17 cellular contexts compared by ENCODE assay signal in genomic region chr1:43887748-43888147, GRCh38. TPM values are rescaled to one million over a fixed set of nuclear protein-coding genes. Genes with fewer than 3 reads are reported as not detected.
DNase-seq lines count a peak whose midpoint lies in the region; ATAC-seq, FAIRE-seq and TF ChIP-seq lines count a peak whose summit lies in the region.
"Had no signal": no experiment of that assay in that cellular context is flagged by ENCODE, and none has a peak within 500 bp of the region (broad histone marks: within the 10 kb centered on the region; RNA-seq: fewer than 3 reads in every experiment).

No MANE protein-coding gene starts in this region.

- no peak overlapping the region for H3K4me3 Mint-ChIP-seq in GM23338
- H3K4me3 Mint-ChIP-seq: HFFc6 had no signal

- no peaks in the 10 kb centered on the region for H3K36me3 ChIP-seq in GM23338 (ENCODE audit: insufficient read depth)
- no peaks in the 10 kb centered on the region for H3K36me3 ChIP-seq in bronchial epithelial cell (ENCODE audit: control insufficient read depth, insufficient read depth, low read length)

- no peak overlapping the region for H2AFZ ChIP-seq in GM23338

- no peaks in the 10 kb centered on the region for H3K36me3 Mint-ChIP-seq in GM23338 (ENCODE audit: low read depth)

- H3K4me3 ChIP-seq in GM23338 (no peak overlapping the region), bronchial epithelial cell (ENCODE audit: low read depth, low read length) (no peak overlapping the region)
- H3K4me3 ChIP-seq: SK-N-MC had no signal

- peak; percentile 47 for FAIRE-seq in bronchial epithelial cell (lab: Jason Lieb, UNC)

- peaks cover 32% of the 10 kb centered on the region for H3K4me1 ChIP-seq in GM23338 (ENCODE audit: insufficient read depth)
- H3K4me1 ChIP-seq: Caco-2 had no signal

- H4K20me1 ChIP-seq in GM23338 (replicated peaks; ENCODE audit: insufficient read depth) = no peaks in the 10 kb centered on the region

- peak; percentile 61 for DNase-seq in GM23338 (ENCODE audit: low spot score)
- DNase-seq in M059J (ENCODE audit: low read depth) = peak; percentile 36
- DNase-seq in bronchial epithelial cell (ENCODE audit: low read depth) = no peak
- DNase-seq in left kidney (ENCODE audit: low read depth, low spot score) = peak; percentile 16
- no peak for DNase-seq in anterior cingulate cortex (lab: John Stamatoyannopoulos, UW)
- DNase-seq: AML-193, Caco-2, HFFc6, Kasumi-1, MV-4-11, NCI-H1417 treated with DMSO at 0.1 percent for 48 hours, NCI-H2029 treated with DMSO at 0.1 percent for 48 hours, NCI-H345 had no signal

- 0 out of 2 replicates have a peak overlapping the region, but pooled peaks have one; percentile 7 for H3K4me2 ChIP-seq in GM23338

- H3K9me2 ChIP-seq in GM23338 (ENCODE audit: insufficient read depth) = peaks cover 12% of the 10 kb centered on the region

- no peak overlapping the region for H3K27ac Mint-ChIP-seq in GM23338
- H3K27ac Mint-ChIP-seq: HFFc6 had no signal

- H3K9me3 Mint-ChIP-seq in GM23338 = no peaks in the 10 kb centered on the region; the same call in 2 of the 3 replicates
- H3K9me3 Mint-ChIP-seq: HFFc6 had no signal

- peaks cover 2% of the 10 kb centered on the region for H3K27me3 Mint-ChIP-seq in GM23338 (ENCODE audit: insufficient read depth, low read depth, poor library complexity)

- TF ChIP-seq CTCF in GM23338 (conservative IDR thresholded peaks at IDR 0.05; ENCODE audit: low read depth in 2 of 2) (no peak), bronchial epithelial cell (IDR thresholded peaks at IDR 0.05; ENCODE audit: insufficient read depth, low read length, severe bottlenecking) (no peak)

- peaks cover 15% of the 10 kb centered on the region for H3K4me1 Mint-ChIP-seq in GM23338

- H3K27me3 ChIP-seq in GM23338 (ENCODE audit: insufficient read depth) = no peaks in the 10 kb centered on the region
- H3K27me3 ChIP-seq in bronchial epithelial cell (ENCODE audit: control insufficient read depth, insufficient read depth, low read length) = no peaks in the 10 kb centered on the region

- no peaks in the 10 kb centered on the region for H3F3A ChIP-seq in GM23338 (replicated peaks; ENCODE audit: low read depth)

- ATAC-seq in GM23338 (peak; percentile 53), GM21390 (IDR thresholded peaks at IDR 0.05; ENCODE audit: unreplicated experiment) (no peak), HG02840 (IDR thresholded peaks at IDR 0.05; ENCODE audit: low FRiP score, unreplicated experiment) (no peak)
- ATAC-seq: Right ventricle myocardium inferior had no signal

- peak overlapping the region; percentile 63; the same call in 1 of the 2 replicates for H3K27ac ChIP-seq in GM23338 (ENCODE audit: low read depth)
- H3K27ac ChIP-seq: SK-N-MC had no signal

- no peaks in the 10 kb centered on the region for H3K79me2 ChIP-seq in GM23338 (replicated peaks; ENCODE audit: insufficient read depth)

TF ChIP-seq in GM23338, 12 proteins besides CTCF, POLR2A, EP300 and RAD21:
- TF ChIP-seq ZNF462 (CRISPR knock-in tag; IDR thresholded peaks at IDR 0.05) (peak; percentile 90), NANOG (IDR thresholded peaks at IDR 0.05; ENCODE audit: borderline replicate concordance) (0 out of 2 replicates have a peak, but pooled peaks have one; percentile 0), EZH2phosphoT487 (IDR thresholded peaks at IDR 0.05; ENCODE audit: unreplicated experiment) (no peak)
TF ChIP-seq in GM23338: peak in this region for 2.

RNA-seq across cellular contexts. Expression of gene ARTN, which starts 45.9 kb away (rescaled TPM):
- 10.4 and 35.7 TPM in 2 replicates for total RNA-seq in GM23338 (2014; rRNA removed; shearing (Covaris generic))
- 6.7 and 7.6 TPM in 2 replicates for polyA plus RNA-seq in GM23338 (2016; fragmentation: Nextera tagmentation; extraction: Ambion mirVana)
- 4.0 and 4.4 TPM in 2 replicates for total RNA-seq in M059J (2014; rRNA removed; shearing (Covaris generic))
- total RNA-seq in bronchial epithelial cell = 8.7 and 20.1 TPM in 2 replicates
- total RNA-seq: Caco-2 had no signal

RNA-seq across cellular contexts. Expression of gene IPO13, which starts 59.0 kb away (rescaled TPM):
- 17.9 and 22.8 TPM in 2 replicates for total RNA-seq in GM23338 (2014; rRNA removed; shearing (Covaris generic))
- polyA plus RNA-seq in GM23338 (2016; fragmentation: Nextera tagmentation; extraction: Ambion mirVana) = 10.4 and 12.5 TPM in 2 replicates
- total RNA-seq in M059J (2014; rRNA removed; shearing (Covaris generic)) = 15.3 and 26.5 TPM in 2 replicates
- total RNA-seq in bronchial epithelial cell = 13.2 and 19.8 TPM in 2 replicates

Comparison
In these comparisons a context has a peak if more than half of its experiments do, and no peak if none do; other contexts are left out.
1. DNase-seq: peak in GM23338 (single experiment), M059J (single experiment) and left kidney (single experiment); none in bronchial epithelial cell (single experiment) and anterior cingulate cortex (0 of 58).